In the genomic region with DNA sequence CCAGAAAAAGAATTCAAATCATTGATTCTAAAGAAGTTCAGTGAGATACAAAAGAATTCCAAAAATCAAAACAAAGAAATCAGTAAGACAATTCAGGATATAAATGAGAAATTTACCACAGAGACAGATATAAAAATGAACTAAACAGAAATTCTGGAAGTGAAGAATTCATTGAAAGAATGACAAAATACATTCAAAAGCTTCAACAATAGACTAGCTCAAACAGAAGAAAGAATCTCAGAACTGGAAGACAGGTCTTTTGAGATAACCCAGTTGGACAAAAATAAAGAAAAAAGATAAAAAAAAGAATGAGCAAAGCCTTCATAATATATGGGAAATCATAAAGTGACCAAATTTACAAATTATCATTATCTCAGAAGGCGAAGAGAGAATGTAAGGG, we compare ENCODE assay signal across 3 cellular contexts.
TF ChIP-seq lines count a peak whose summit lies in the region.

No MANE protein-coding gene starts in this region.

TF ChIP-seq in SK-N-SH, 30 proteins besides CTCF, POLR2A, EP300 and RAD21 (continued from another document):
- TF ChIP-seq, protein P1, sequence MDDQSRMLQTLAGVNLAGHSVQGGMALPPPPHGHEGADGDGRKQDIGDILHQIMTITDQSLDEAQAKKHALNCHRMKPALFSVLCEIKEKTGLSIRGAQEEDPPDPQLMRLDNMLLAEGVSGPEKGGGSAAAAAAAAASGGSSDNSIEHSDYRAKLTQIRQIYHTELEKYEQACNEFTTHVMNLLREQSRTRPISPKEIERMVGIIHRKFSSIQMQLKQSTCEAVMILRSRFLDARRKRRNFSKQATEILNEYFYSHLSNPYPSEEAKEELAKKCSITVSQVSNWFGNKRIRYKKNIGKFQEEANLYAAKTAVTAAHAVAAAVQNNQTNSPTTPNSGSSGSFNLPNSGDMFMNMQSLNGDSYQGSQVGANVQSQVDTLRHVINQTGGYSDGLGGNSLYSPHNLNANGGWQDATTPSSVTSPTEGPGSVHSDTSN (IDR thresholded peaks at IDR 0.05): no peak
- TF ChIP-seq YY1 (IDR thresholded peaks at IDR 0.05; ENCODE audit: low read depth) (no peak), GATA2 (CRISPR knock-in tag; IDR thresholded peaks at IDR 0.05) (no peak), USF1 (IDR thresholded peaks at IDR 0.05; ENCODE audit: borderline replicate concordance, low read depth) (no peak), CHD2 (IDR thresholded peaks at IDR 0.05; ENCODE audit: low read length, partially characterized antibody) (no peak), USF2 (IDR thresholded peaks at IDR 0.05; ENCODE audit: borderline replicate concordance, low read depth, low read length) (no peak), TAF1 (IDR thresholded peaks at IDR 0.05; ENCODE audit: borderline replicate concordance, low read depth, low read length) (no peak), MXI1 (IDR thresholded peaks at IDR 0.05; ENCODE audit: low read depth, low read length) (no peak), MAX (IDR thresholded peaks at IDR 0.05; ENCODE audit: low read depth) (no peak), POLR2AphosphoS5 (IDR thresholded peaks at IDR 0.05; ENCODE audit: low read depth, low read length) (no peak), GABPA (IDR thresholded peaks at IDR 0.05; ENCODE audit: low read depth) (no peak), TEAD4 (IDR thresholded peaks at IDR 0.05; ENCODE audit: borderline replicate concordance, insufficient read depth) (no peak), FOSL2 (IDR thresholded peaks at IDR 0.05; ENCODE audit: borderline replicate concordance, low read depth) (no peak), RCOR1 (IDR thresholded peaks at IDR 0.05; ENCODE audit: low read length) (no peak)
TF ChIP-seq in SK-N-SH: peak in this region for 0.

TF ChIP-seq in HEK293, 187 proteins besides CTCF, POLR2A, EP300 and RAD21 (continued from another document):
- TF ChIP-seq, protein P2, sequence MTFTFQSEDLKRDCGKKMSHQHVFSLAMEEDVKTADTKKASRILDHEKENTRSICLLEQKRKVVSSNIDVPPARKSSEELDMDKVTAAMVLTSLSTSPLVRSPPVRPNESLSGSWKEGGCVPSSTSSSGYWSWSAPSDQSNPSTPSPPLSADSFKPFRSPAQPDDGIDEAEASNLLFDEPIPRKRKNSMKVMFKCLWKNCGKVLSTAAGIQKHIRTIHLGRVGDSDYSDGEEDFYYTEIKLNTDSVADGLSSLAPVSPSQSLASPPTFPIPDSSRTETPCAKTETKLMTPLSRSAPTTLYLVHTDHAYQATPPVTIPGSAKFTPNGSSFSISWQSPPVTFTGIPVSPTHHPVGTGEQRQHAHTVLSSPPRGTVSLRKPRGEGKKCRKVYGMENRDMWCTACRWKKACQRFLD (tag by site-specific recombination; IDR thresholded peaks at IDR 0.05): no peak
- TF ChIP-seq ZNF518A (tag by site-specific recombination; conservative IDR thresholded peaks at IDR 0.05; ENCODE audit: low read depth): no peak
- TF ChIP-seq SETDB1 (IDR thresholded peaks at IDR 0.05; ENCODE audit: insufficient read length, low read length): peak; percentile 63

TF ChIP-seq in K562, 482 proteins besides CTCF, POLR2A, EP300 and RAD21:
- TF ChIP-seq, protein P3, sequence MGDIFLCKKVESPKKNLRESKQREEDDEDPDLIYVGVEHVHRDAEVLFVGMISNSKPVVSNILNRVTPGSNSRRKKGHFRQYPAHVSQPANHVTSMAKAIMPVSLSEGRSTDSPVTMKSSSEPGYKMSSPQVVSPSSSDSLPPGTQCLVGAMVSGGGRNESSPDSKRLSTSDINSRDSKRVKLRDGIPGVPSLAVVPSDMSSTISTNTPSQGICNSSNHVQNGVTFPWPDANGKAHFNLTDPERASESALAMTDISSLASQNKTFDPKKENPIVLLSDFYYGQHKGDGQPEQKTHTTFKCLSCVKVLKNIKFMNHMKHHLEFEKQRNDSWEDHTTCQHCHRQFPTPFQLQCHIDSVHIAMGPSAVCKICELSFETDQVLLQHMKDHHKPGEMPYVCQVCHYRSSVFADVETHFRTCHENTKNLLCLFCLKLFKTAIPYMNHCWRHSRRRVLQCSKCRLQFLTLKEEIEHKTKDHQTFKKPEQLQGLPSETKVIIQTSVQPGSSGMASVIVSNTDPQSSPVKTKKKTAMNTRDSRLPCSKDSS (IDR thresholded peaks at IDR 0.05; ENCODE audit: low read depth, partially characterized antibody): peak; percentile 47
- no peak for TF ChIP-seq PHB (CRISPR knock-in tag; IDR thresholded peaks at IDR 0.05)
- peak; percentile 68; the same call in 1 of the 2 replicates for TF ChIP-seq TRIM28 (IDR thresholded peaks at IDR 0.05)
- TF ChIP-seq HLTF (IDR thresholded peaks at IDR 0.05): 0 out of 2 replicates have a peak, but pooled peaks have one; percentile 44
- TF ChIP-seq CBX3 (IDR thresholded peaks at IDR 0.05; ENCODE audit: borderline replicate concordance in 1 of 2, low read length in 2 of 2): 0 out of 3 replicates have a peak, but pooled peaks of 1 of the 2 experiments have one; percentile 26
